In the genomic region with DNA sequence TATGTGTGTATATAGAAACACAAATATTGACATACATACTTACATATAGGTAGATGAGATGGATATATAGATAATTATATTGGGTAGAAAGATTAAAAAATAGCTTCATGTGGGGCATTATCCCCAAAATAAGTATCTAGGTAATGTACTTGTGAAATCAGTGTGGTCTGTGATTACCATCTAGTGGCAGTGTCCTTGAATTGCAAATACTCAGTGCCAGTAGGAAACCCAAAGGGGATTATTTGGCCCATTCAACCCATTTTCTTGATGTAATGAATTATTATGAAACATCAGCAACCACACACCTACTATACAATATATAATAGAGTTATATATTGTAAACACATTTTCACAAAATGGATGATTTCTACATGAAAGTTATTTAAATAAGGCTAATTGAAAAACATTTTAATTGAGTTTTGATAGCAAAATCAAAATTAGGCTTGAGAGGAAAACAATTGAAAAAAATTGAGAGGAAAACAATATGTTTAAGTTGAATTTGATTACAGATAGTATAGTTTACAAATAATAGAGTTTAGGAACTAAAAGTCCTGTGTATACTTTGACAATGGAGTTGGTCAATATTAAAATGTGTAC, we compare ENCODE assay signal across 9 cellular contexts.
DNase-seq lines count a peak whose midpoint lies in the region; ATAC-seq, FAIRE-seq and TF ChIP-seq lines count a peak whose summit lies in the region.
"Had no signal": no experiment of that assay in that cellular context is flagged by ENCODE, and none has a peak within 500 bp of the region (broad histone marks: within the 10 kb centered on the region; RNA-seq: fewer than 3 reads in every experiment).

No MANE protein-coding gene starts in this region.

- no peak overlapping the region for H3K9ac ChIP-seq in kidney (ENCODE audit: low read length in 2 of 2)

- intact Hi-C loops in heart right ventricle (cut with DNase I), result loop anchor here in 3 of 10 donors (5.0 to 10.0 kb wide), 2 partner anchors 355 to 358 kb away; no protein-coding TSS in a partner anchor
- intact Hi-C loops in left ventricle myocardium superior (cut with micrococcal nuclease), result no loop called here
- intact Hi-C loops in kidney (cut with DNase I), result no loop called here

- H3K36me3 Mint-ChIP-seq in activated T-helper 17 cell treated with anti-CD3 and anti-CD28 coated beads, Interleukin-2, amount 50 U/mL, for 72 hours (ENCODE audit: low read depth), result no peaks in the 10 kb centered on the region

- no peaks in the 10 kb centered on the region for H3K27me3 ChIP-seq in heart right ventricle

- H3K9me3 ChIP-seq in heart right ventricle, result no peaks in the 10 kb centered on the region
- H3K9me3 ChIP-seq in kidney (ENCODE audit: control insufficient read depth in 1 of 2, low read length in 2 of 2), result no peaks in the 10 kb centered on the region

- TF ChIP-seq CTCF in heart right ventricle (IDR thresholded peaks at IDR 0.05), result peak in 7 of 9 donors; percentile 34 to 60 (median 45)
- peak; percentile 86 for TF ChIP-seq CTCF in VCaP (conservative IDR thresholded peaks at IDR 0.05)
- peak; percentile 45 for TF ChIP-seq CTCF in kidney (IDR thresholded peaks at IDR 0.05; ENCODE audit: borderline replicate concordance, extremely low read depth, insufficient read depth)

- H3K4me3 Mint-ChIP-seq in activated T-helper 17 cell treated with anti-CD3 and anti-CD28 coated beads, Interleukin-2, amount 50 U/mL, for 72 hours, result no peak overlapping the region
- H3K4me3 Mint-ChIP-seq: central memory CD8-positive, alpha-beta T cell had no signal

- DNase-seq in heart right ventricle (no peak), left ventricle myocardium superior (no peak), LHCN-M2 (ENCODE audit: low read depth) (peak; percentile 38), kidney (no peak), NCI-H526 treated with DMSO at 0.1 percent for 48 hours (lab: John Stamatoyannopoulos, UW) (no peak)

- no peak overlapping the region for H3K27ac Mint-ChIP-seq in activated T-helper 17 cell treated with anti-CD3 and anti-CD28 coated beads, Interleukin-2, amount 50 U/mL, for 72 hours

- ATAC-seq in heart right ventricle (no peak), left ventricle myocardium superior (no peak), GM21423 (IDR thresholded peaks at IDR 0.05; ENCODE audit: unreplicated experiment) (no peak)
- ATAC-seq in activated T-helper 17 cell treated with anti-CD3 and anti-CD28 coated beads, Interleukin-2, amount 50 U/mL, for 72 hours (replicated peaks), result no peak

- H3K4me1 ChIP-seq in heart right ventricle (no peaks in the 10 kb centered on the region), kidney (ENCODE audit: control insufficient read depth in 1 of 2, insufficient read depth in 1 of 2, low read depth in 1 of 2, low read length in 2 of 2) (no peaks in the 10 kb centered on the region)

- H3K36me3 ChIP-seq in heart right ventricle (no peaks in the 10 kb centered on the region), kidney (ENCODE audit: control insufficient read depth in 1 of 2, insufficient read depth in 2 of 2, low read length in 2 of 2) (no peaks in the 10 kb centered on the region)

- peaks cover 10% of the 10 kb centered on the region for H3K9me3 Mint-ChIP-seq in activated T-helper 17 cell treated with anti-CD3 and anti-CD28 coated beads, Interleukin-2, amount 50 U/mL, for 72 hours

- H3K4me3 ChIP-seq in heart right ventricle (no peak overlapping the region), kidney (ENCODE audit: low read length in 2 of 2) (no peak overlapping the region)

- H3K27ac ChIP-seq in heart right ventricle, result no peak overlapping the region
- no peak overlapping the region for H3K27ac ChIP-seq in VCaP
- no peak overlapping the region for H3K27ac ChIP-seq in kidney (ENCODE audit: low read depth in 2 of 2, low read length in 2 of 2)

- no peaks in the 10 kb centered on the region for H3K27me3 Mint-ChIP-seq in activated T-helper 17 cell treated with anti-CD3 and anti-CD28 coated beads, Interleukin-2, amount 50 U/mL, for 72 hours
- H3K27me3 Mint-ChIP-seq: central memory CD8-positive, alpha-beta T cell had no signal

- no peaks in the 10 kb centered on the region for H3K4me1 Mint-ChIP-seq in activated T-helper 17 cell treated with anti-CD3 and anti-CD28 coated beads, Interleukin-2, amount 50 U/mL, for 72 hours
- H3K4me1 Mint-ChIP-seq: central memory CD8-positive, alpha-beta T cell had no signal

- FAIRE-seq in kidney (lab: Jason Lieb, UNC), result no peak
